In genomic region chr19:1068111-1069001, GRCh38 we compare ENCODE assay signal across 8 cellular contexts. TPM values are rescaled to one million over a fixed set of nuclear protein-coding genes. Genes with fewer than 3 reads are reported as not detected.
DNase-seq lines count a peak whose midpoint lies in the region; ATAC-seq and TF ChIP-seq lines count a peak whose summit lies in the region.

No MANE protein-coding gene starts in this region.

- peaks cover 33 to 79% (median 43%) of the 10 kb centered on the region in 3 donors for H3K4me1 ChIP-seq in esophagus squamous epithelium

- no peaks in the 10 kb centered on the region for H3K27me3 ChIP-seq in HL-60 (ENCODE audit: insufficient read depth, poor library complexity, severe bottlenecking)
- peaks cover 9 to 87% (median 14%) of the 10 kb centered on the region in 4 donors for H3K27me3 ChIP-seq in esophagus squamous epithelium

- H3K27ac ChIP-seq in HL-60 (replicated peaks) (peak overlapping the region; percentile 98), esophagus squamous epithelium (peak overlapping the region; percentile 66 to 85 (median 76))

- no peak for TF ChIP-seq POLR2A in esophagus squamous epithelium (IDR thresholded peaks at IDR 0.05)

- H3K4me3 ChIP-seq in HL-60 (replicated peaks; ENCODE audit: insufficient read depth, low read length) (peak overlapping the region; percentile 88), esophagus squamous epithelium (peak overlapping the region in 3 of 4 donors; percentile 38 to 69 (median 51))

- no peak for TF ChIP-seq CTCF in HL-60 (IDR thresholded peaks at IDR 0.05; ENCODE audit: insufficient read depth, low read length)
- no peak for TF ChIP-seq CTCF in esophagus squamous epithelium (IDR thresholded peaks at IDR 0.05)

- ATAC-seq in GM18870 (IDR thresholded peaks at IDR 0.05; ENCODE audit: unreplicated experiment) (no peak), HG02884 (IDR thresholded peaks at IDR 0.05; ENCODE audit: unreplicated experiment) (no peak)

- DNase-seq in HL-60 (ENCODE audit: low read depth in 1 of 2, low spot score in 1 of 2), result peak; percentile 81 to 88
- DNase-seq in activated CD4-positive, alpha-beta T cell treated with anti-CD3 and anti-CD28 coated beads for 4 hours, result peak; percentile 57 to 60
- DNase-seq in esophagus squamous epithelium (lab: John Stamatoyannopoulos, UW), result no peak
- peak; percentile 43 for DNase-seq in stimulated activated naive CD4-positive, alpha-beta T cell treated with Interleukin-2 at 50 U/mL for 16 hours (lab: John Stamatoyannopoulos, UW)
- DNase-seq in H4 (ENCODE audit: low spot score), result no peak
- no peak for DNase-seq in HCEC 1CT

- intact Hi-C loops in esophagus squamous epithelium (cut with DNase I), result no loop called here

- H3K9me3 ChIP-seq in esophagus squamous epithelium, result no peaks in the 10 kb centered on the region

- WGBS in esophagus squamous epithelium, 2 donors, result 52 to 70% methylated on average over 4 to 6 of the region's 44 CpGs

- no peaks in the 10 kb centered on the region for H3K36me3 ChIP-seq in esophagus squamous epithelium

RNA-seq across cellular contexts. Expression of gene ARHGAP45, which starts 1.4 kb away (rescaled TPM):
- total RNA-seq in esophagus squamous epithelium, result 10 to 100 TPM in 3 of 4 donors, 1 to 10 TPM in 1; 8.2 to 39.3 (median 12.5) TPM
- 2.4 and 3.2 TPM in 2 replicates for total RNA-seq in H4 (2014; rRNA removed; shearing (Covaris generic))

RNA-seq across cellular contexts. Expression of gene POLR2E, which starts 26.8 kb away (rescaled TPM):
- 100 to 1,000 TPM; 113 to 198 (median 166) TPM for total RNA-seq in esophagus squamous epithelium
- total RNA-seq in H4 (2014; rRNA removed; shearing (Covaris generic)), result 237 and 244 TPM in 2 replicates

RNA-seq across cellular contexts. Expression of gene ABCA7, which starts 28.4 kb away (rescaled TPM):
- 10 to 100 TPM; 12.6 to 24.4 (median 18.7) TPM for total RNA-seq in esophagus squamous epithelium
- 2.9 and 3.6 TPM in 2 replicates for total RNA-seq in H4 (2014; rRNA removed; shearing (Covaris generic))

RNA-seq across cellular contexts. Expression of gene GPX4, which starts 35.4 kb away (rescaled TPM):
- total RNA-seq in esophagus squamous epithelium, result 100 to 1,000 TPM; 108 to 405 (median 244) TPM
- total RNA-seq in H4 (2014; rRNA removed; shearing (Covaris generic)), result 470 and 493 TPM in 2 replicates

RNA-seq across cellular contexts. Expression of gene CNN2, which starts 41.9 kb away (rescaled TPM):
- total RNA-seq in esophagus squamous epithelium, result 100 to 1,000 TPM in 2 of 4 donors, 10 to 100 TPM in 2; 79.0 to 125 (median 105) TPM
- 111 and 123 TPM in 2 replicates for total RNA-seq in H4 (2014; rRNA removed; shearing (Covaris generic))

Comparison
In these comparisons a context has a peak if more than half of its experiments do, and no peak if none do; other contexts are left out.
1. DNase-seq: peak in HL-60 (2 of 2), activated CD4-positive, alpha-beta T cell treated with anti-CD3 and anti-CD28 coated beads for 4 hours (2 of 2) and stimulated activated naive CD4-positive, alpha-beta T cell treated with Interleukin-2 at 50 U/mL for 16 hours (single experiment); none in esophagus squamous epithelium (single experiment), H4 (single experiment) and HCEC 1CT (single experiment).